In the genomic region with DNA sequence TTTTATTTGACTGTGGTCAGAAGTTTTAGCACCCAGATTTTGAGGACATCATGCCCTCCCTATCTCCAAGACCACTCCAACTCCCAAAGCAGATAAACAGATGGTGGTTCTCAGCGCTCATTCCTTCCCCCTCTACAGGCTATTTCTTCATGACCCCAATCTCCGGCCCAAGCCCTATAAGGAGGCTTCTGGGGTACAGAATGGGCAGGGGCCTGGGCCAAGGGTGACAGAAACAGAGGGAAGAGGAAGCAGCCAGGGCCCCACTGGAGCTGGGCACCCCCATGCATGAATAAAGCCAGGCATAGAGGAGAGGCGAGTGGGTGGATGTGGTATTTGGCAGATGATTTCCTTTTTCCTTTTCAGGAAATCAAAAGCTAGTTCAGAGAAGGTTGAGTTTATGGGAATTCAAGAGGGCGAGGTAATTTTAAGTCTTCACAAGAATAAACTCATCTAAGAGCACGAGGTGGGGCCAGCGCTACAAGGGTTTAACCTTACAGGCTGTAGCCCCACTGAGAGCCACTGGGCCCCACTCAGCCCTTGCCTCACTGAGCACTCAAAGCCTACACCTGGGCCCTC, we compare ENCODE assay signal across 9 cellular contexts.
DNase-seq lines count a peak whose midpoint lies in the region; ATAC-seq and TF ChIP-seq lines count a peak whose summit lies in the region.
"Had no signal": no experiment of that assay in that cellular context is flagged by ENCODE, and none has a peak within 500 bp of the region (broad histone marks: within the 10 kb centered on the region; RNA-seq: fewer than 3 reads in every experiment).

No MANE protein-coding gene starts in this region.

- H3K4me3 ChIP-seq in MG63 (no peak overlapping the region), ascending aorta (no peak overlapping the region), psoas muscle (no peak overlapping the region), esophagus muscularis mucosa (no peak overlapping the region), WERI-Rb-1 (ENCODE audit: low read depth, low read length) (no peak overlapping the region), coronary artery (no peak overlapping the region)
- H3K4me3 ChIP-seq: thoracic aorta had no signal

- H3K27ac ChIP-seq in CD4-positive, alpha-beta T cell (ENCODE audit: low read depth, low read length): no peak overlapping the region
- H3K27ac ChIP-seq in ascending aorta (peak overlapping the region; percentile 47 to 64), psoas muscle (peak overlapping the region; percentile 73), esophagus muscularis mucosa (replicated peaks in 1 of 4) (peak overlapping the region in 1 of 4 donors; percentile 34), WERI-Rb-1 (no peak overlapping the region), coronary artery (peak overlapping the region in 1 of 2 donors; percentile 35)

- H3K27ac Mint-ChIP-seq in CD4-positive, alpha-beta T cell: peak overlapping the region; percentile 79

- H3K9me3 ChIP-seq in CD4-positive, alpha-beta T cell (ENCODE audit: control insufficient read depth, low read length): no peaks in the 10 kb centered on the region
- no peaks in the 10 kb centered on the region; the same call in 1 of the 2 replicates for H3K9me3 ChIP-seq in MG63
- no peaks in the 10 kb centered on the region for H3K9me3 ChIP-seq in ascending aorta
- H3K9me3 ChIP-seq in psoas muscle: no peaks in the 10 kb centered on the region
- no peaks in the 10 kb centered on the region for H3K9me3 ChIP-seq in esophagus muscularis mucosa
- H3K9me3 ChIP-seq in WERI-Rb-1 (ENCODE audit: severe bottlenecking): no peaks in the 10 kb centered on the region
- H3K9me3 ChIP-seq: thoracic aorta had no signal

- no peak for TF ChIP-seq CTCF in CD4-positive, alpha-beta T cell (IDR thresholded peaks at IDR 0.05)
- TF ChIP-seq CTCF in ascending aorta (IDR thresholded peaks at IDR 0.05): no peak
- TF ChIP-seq CTCF in psoas muscle (IDR thresholded peaks at IDR 0.05): no peak
- no peak for TF ChIP-seq CTCF in esophagus muscularis mucosa (IDR thresholded peaks at IDR 0.05)
- TF ChIP-seq CTCF in WERI-Rb-1 (IDR thresholded peaks at IDR 0.05; ENCODE audit: low read depth, low read length): no peak
- TF ChIP-seq CTCF in coronary artery (IDR thresholded peaks at IDR 0.05): no peak

- no peaks in the 10 kb centered on the region for H3K9me3 Mint-ChIP-seq in CD4-positive, alpha-beta T cell

- H3K36me3 ChIP-seq in MG63 (no peaks in the 10 kb centered on the region), ascending aorta (no peaks in the 10 kb centered on the region), psoas muscle (ENCODE audit: insufficient read depth in 1 of 2, low read depth in 1 of 2) (peaks cover 0 to 3% of the 10 kb centered on the region in 2 donors), esophagus muscularis mucosa (no peaks in the 10 kb centered on the region), WERI-Rb-1 (no peaks in the 10 kb centered on the region)
- H3K36me3 ChIP-seq: thoracic aorta had no signal

- WGBS in psoas muscle, 3 donors: 66 to 74% (median 73%) methylated on average over 6 of the region's 6 CpGs
- 70% methylated on average over 6 of the region's 6 CpGs for WGBS in esophagus muscularis mucosa

- CTCF ChIA-PET in CD4-positive, alpha-beta T cell (lab: Charles Lee): no interaction called here

- H3K36me3 Mint-ChIP-seq in CD4-positive, alpha-beta T cell (ENCODE audit: low read depth): no peaks in the 10 kb centered on the region

- POLR2A ChIA-PET in CD4-positive, alpha-beta T cell (lab: Charles Lee): no interaction called here

- DNase-seq in CD4-positive, alpha-beta T cell: no peak
- DNase-seq in MG63: peak; percentile 55
- DNase-seq in ascending aorta (ENCODE audit: low spot score in 2 of 2): no peak
- DNase-seq in psoas muscle: no peak
- DNase-seq in esophagus muscularis mucosa (ENCODE audit: extremely low spot score): no peak
- no peak for DNase-seq in NCI-H1436 (lab: John Stamatoyannopoulos, UW)
- no peak for DNase-seq in WERI-Rb-1
- DNase-seq in coronary artery (ENCODE audit: low spot score): no peak

- intact Hi-C loops in CD4-positive, alpha-beta T cell (cut with DNase I, micrococcal nuclease): no loop called here
- intact Hi-C loops in ascending aorta (cut with DNase I) (no loop called here), psoas muscle (cut with DNase I) (no loop called here), esophagus muscularis mucosa (cut with DNase I) (no loop called here)

- ATAC-seq in CD4-positive, alpha-beta T cell (ENCODE audit: poor library complexity): no peak
- no peak for ATAC-seq in psoas muscle

- peaks cover 41% of the 10 kb centered on the region for H3K4me1 Mint-ChIP-seq in CD4-positive, alpha-beta T cell (ENCODE audit: low read depth)

- H3K4me3 Mint-ChIP-seq in CD4-positive, alpha-beta T cell: no peak overlapping the region

- no peaks in the 10 kb centered on the region for H3K27me3 ChIP-seq in CD4-positive, alpha-beta T cell (ENCODE audit: control insufficient read depth, insufficient read depth, low read length)
- no peaks in the 10 kb centered on the region for H3K27me3 ChIP-seq in MG63
- H3K27me3 ChIP-seq in ascending aorta: no peaks in the 10 kb centered on the region
- no peaks in the 10 kb centered on the region for H3K27me3 ChIP-seq in psoas muscle (ENCODE audit: insufficient read depth in 3 of 3, low read length in 2 of 3)
- H3K27me3 ChIP-seq in esophagus muscularis mucosa: no peaks in the 10 kb centered on the region
- no peaks in the 10 kb centered on the region for H3K27me3 ChIP-seq in WERI-Rb-1 (ENCODE audit: insufficient read depth, low read depth, severe bottlenecking)

- H3K4me1 ChIP-seq in ascending aorta (peaks cover 18 to 28% of the 10 kb centered on the region in 2 donors), psoas muscle (peaks cover 32% of the 10 kb centered on the region), esophagus muscularis mucosa (peaks cover 12 to 39% (median 28%) of the 10 kb centered on the region in 4 donors)

- no peak for TF ChIP-seq EP300 in esophagus muscularis mucosa (IDR thresholded peaks at IDR 0.05)

- TF ChIP-seq POLR2A in esophagus muscularis mucosa (IDR thresholded peaks at IDR 0.05; ENCODE audit: low read depth): no peak

- no peaks in the 10 kb centered on the region for H3K27me3 Mint-ChIP-seq in CD4-positive, alpha-beta T cell

Comparison
In these comparisons a context has a peak if more than half of its experiments do, and no peak if none do; other contexts are left out.
1. H3K27ac ChIP-seq: peak in ascending aorta (2 of 2) and psoas muscle (single experiment); none in CD4-positive, alpha-beta T cell (single experiment) and WERI-Rb-1 (single experiment).